ENCODE assay signal across 27 cellular contexts in genomic region chr4:169313732-169314131, GRCh38. TPM values are rescaled to one million over a fixed set of nuclear protein-coding genes. Genes with fewer than 3 reads are reported as not detected.
DNase-seq lines count a peak whose midpoint lies in the region; ATAC-seq, FAIRE-seq and TF ChIP-seq lines count a peak whose summit lies in the region.
"Had no signal": no experiment of that assay in that cellular context is flagged by ENCODE, and none has a peak within 500 bp of the region (broad histone marks: within the 10 kb centered on the region; RNA-seq: fewer than 3 reads in every experiment).

No MANE protein-coding gene starts in this region.

- H3K4me3 ChIP-seq in A549, result no peak overlapping the region
- no peak overlapping the region for H3K4me3 ChIP-seq in HCT116 (replicated peaks in 1 of 2; ENCODE audit: low read depth in 1 of 2, low read length in 2 of 2)
- no peak overlapping the region for H3K4me3 ChIP-seq in epithelial cell of esophagus (ENCODE audit: low read length)
- no peak overlapping the region for H3K4me3 ChIP-seq in sigmoid colon
- no peak overlapping the region for H3K4me3 ChIP-seq in left lung
- H3K4me3 ChIP-seq: BLaER1 treated with 17β-estradiol and CSF1 and Interleukin-3, amounts not matched to agents 10 nM and 100 nM had no signal

- H3K9me2 ChIP-seq in HCT116 (ENCODE audit: insufficient read depth), result no peaks in the 10 kb centered on the region

- BruUV-seq in HCT116 (replicated peaks; lab: Mats Ljungman, UMichigan), result no TSS peak

- no peaks in the 10 kb centered on the region for H3K27me3 ChIP-seq in HCT116 (ENCODE audit: insufficient read depth, low read length)
- no peaks in the 10 kb centered on the region for H3K27me3 ChIP-seq in sigmoid colon
- no peaks in the 10 kb centered on the region for H3K27me3 ChIP-seq in left lung
- H3K27me3 ChIP-seq: BLaER1 treated with 17β-estradiol and CSF1 and Interleukin-3, amounts not matched to agents 10 nM and 100 nM had no signal

- peaks cover 24% of the 10 kb centered on the region for H3K4me1 ChIP-seq in A549
- H3K4me1 ChIP-seq in HCT116 (ENCODE audit: control insufficient read depth in 1 of 2, insufficient read depth in 2 of 2, low read length in 2 of 2), result peaks cover 15 to 40% of the 10 kb centered on the region in 2 experiments
- peaks cover 0 to 20% (median 13%) of the 10 kb centered on the region in 4 donors for H3K4me1 ChIP-seq in sigmoid colon
- peaks cover 8 to 9% of the 10 kb centered on the region in 2 donors for H3K4me1 ChIP-seq in left lung

- no peaks in the 10 kb centered on the region for H3K9me3 ChIP-seq in A549
- H3K9me3 ChIP-seq in HCT116 (ENCODE audit: control insufficient read depth in 1 of 2, insufficient read depth in 1 of 2, low read depth in 1 of 2, low read length in 2 of 2), result no peaks in the 10 kb centered on the region
- no peaks in the 10 kb centered on the region for H3K9me3 ChIP-seq in sigmoid colon
- no peaks in the 10 kb centered on the region for H3K9me3 ChIP-seq in left lung

- H3K36me3 ChIP-seq in HCT116 (ENCODE audit: control insufficient read depth in 1 of 2, insufficient read depth in 2 of 2, low read length in 2 of 2) (no peaks in the 10 kb centered on the region), sigmoid colon (no peaks in the 10 kb centered on the region), left lung (no peaks in the 10 kb centered on the region)
- H3K36me3 ChIP-seq: BLaER1 treated with 17β-estradiol and CSF1 and Interleukin-3, amounts not matched to agents 10 nM and 100 nM had no signal

- TF ChIP-seq RAD21 in A549 (conservative IDR thresholded peaks at IDR 0.05 in 1 of 2, IDR thresholded peaks at IDR 0.05 in 1 of 2) (no peak), HCT116 (IDR thresholded peaks at IDR 0.05; ENCODE audit: low read depth) (no peak)

- H3K27ac ChIP-seq in A549, result peak overlapping the region; percentile 16 to 40; a peak in 2 of 6 replicates
- no peak overlapping the region for H3K27ac ChIP-seq in HCT116 (ENCODE audit: low read depth, low read length)
- no peak overlapping the region for H3K27ac ChIP-seq in sigmoid colon
- H3K27ac ChIP-seq in left lung, result no peak overlapping the region
- H3K27ac ChIP-seq in caudate nucleus (ENCODE audit: low read depth, low read length), result no peak overlapping the region
- H3K27ac ChIP-seq: BLaER1 treated with 17β-estradiol and CSF1 and Interleukin-3, amounts not matched to agents 10 nM and 100 nM; KMS-11; RWPE1 had no signal

- POLR2A ChIA-PET in A549 (lab: Yijun Ruan, JAX), result no interaction called here
- POLR2A ChIA-PET in HCT116 (lab: Charles Lee), result no interaction called here

- H3K79me2 ChIP-seq in HCT116 (ENCODE audit: insufficient read depth, low read length), result no peaks in the 10 kb centered on the region

- peak overlapping the region; percentile 93 for H2AFZ ChIP-seq in HCT116 (ENCODE audit: low read depth, low read length, poor library complexity, severe bottlenecking)

- CTCF ChIA-PET in A549 (lab: Yijun Ruan, JAX), result interaction anchor here (1.2 kb wide), 1 partner anchor 44 kb away, joined by 3 read pairs; no protein-coding TSS in a partner anchor
- CTCF ChIA-PET in HCT116 (lab: Charles Lee), result no interaction called here

- TF ChIP-seq EP300 in A549 (IDR thresholded peaks at IDR 0.05), result no peak
- no peak for TF ChIP-seq EP300 in sigmoid colon (IDR thresholded peaks at IDR 0.05)

- H3K4me2 ChIP-seq in A549 (peak overlapping the region; percentile 70; the same call in 2 of the 3 replicates), HCT116 (ENCODE audit: low read length) (no peak overlapping the region)
- H3K4me2 ChIP-seq: BLaER1 treated with 17β-estradiol and CSF1 and Interleukin-3, amounts not matched to agents 10 nM and 100 nM; KMS-11 had no signal

- H3K9ac ChIP-seq in HCT116 (ENCODE audit: low read length), result no peak overlapping the region
- H3K9ac ChIP-seq: BLaER1 treated with 17β-estradiol and CSF1 and Interleukin-3, amounts not matched to agents 10 nM and 100 nM; KMS-11 had no signal

- RAD21 ChIA-PET in HCT116 (lab: Charles Lee; ENCODE audit: low non-redundant PET in 1 of 2, low total read pairs in 2 of 2, uncharacterized antibody in 2 of 2, unreplicated experiment in 2 of 2), result no interaction called here

- intact Hi-C loops in HCT116 (cut with micrococcal nuclease) (loop anchor here (5.0 kb wide), 2 partner anchors 286 to 301 kb away; partner anchors contain the start of gene CBR4), left colon (cut with DNase I, micrococcal nuclease) (no loop called here), sigmoid colon (cut with DNase I) (no loop called here), left lung (cut with DNase I) (no loop called here)

- no peaks in the 10 kb centered on the region for H4K20me1 ChIP-seq in HCT116 (ENCODE audit: insufficient read depth)
- H4K20me1 ChIP-seq: BLaER1 treated with 17β-estradiol and CSF1 and Interleukin-3, amounts not matched to agents 10 nM and 100 nM had no signal

- 96% methylated on average over 2 of the region's 2 CpGs for whole genome bisulfite sequencing in A549 (ENCODE audit: missing lambda C conversion rate)
- 84 to 93% methylated on average over 2 of the region's 2 CpGs for WGBS in sigmoid colon, 2 donors

- no peak for FAIRE-seq in A549 (lab: Jason Lieb, UNC)
- FAIRE-seq: A204.1, D721Med, GM12892 had no signal

- no peak for DNase-seq in A549 (ENCODE audit: low read depth in 1 of 2, low spot score in 1 of 2)
- no peak for DNase-seq in HCT116 (ENCODE audit: low read depth, low spot score)
- DNase-seq in epithelial cell of esophagus (ENCODE audit: low read depth), result peak; percentile 80
- DNase-seq in left colon, result no peak
- no peak for DNase-seq in sigmoid colon
- DNase-seq in GF-D8 (lab: John Stamatoyannopoulos, UW), result no peak
- DNase-seq in left lung, result no peak
- DNase-seq in caudate nucleus (lab: John Stamatoyannopoulos, UW), result no peak
- DNase-seq: AML-193; CD4-positive, alpha-beta T cell; DMS79 treated with DMSO at 0.1 percent for 48 hours; H7; MM.1S; NCI-H1694; NCI-H2029 treated with DMSO at 0.1 percent for 48 hours; NCI-H446 treated with DMSO at 0.1 percent for 48 hours; NCI-H526; NCI-H82; SHP77 treated with DMSO at 0.1 percent for 48 hours had no signal

- no peak for ATAC-seq in A549
- no peak for ATAC-seq in HCT116
- ATAC-seq in left colon, result peak; percentile 49
- no peak for ATAC-seq in left lung
- ATAC-seq: Panc1 had no signal

- no peak for TF ChIP-seq POLR2A in A549 (IDR thresholded peaks at IDR 0.05; ENCODE audit: low read length)
- no peak for TF ChIP-seq POLR2A in HCT116 (IDR thresholded peaks at IDR 0.05; ENCODE audit: borderline replicate concordance, extremely low read depth, insufficient read depth, insufficient read length)
- TF ChIP-seq POLR2A in sigmoid colon (IDR thresholded peaks at IDR 0.05), result no peak

- TF ChIP-seq CTCF in A549 (IDR thresholded peaks at IDR 0.05) (no peak), HCT116 (IDR thresholded peaks at IDR 0.05 in 2 of 3, conservative IDR thresholded peaks at IDR 0.05 in 1 of 3; ENCODE audit: borderline replicate concordance in 1 of 3, insufficient read depth in 1 of 3, low read depth in 2 of 3, low read length in 2 of 3) (no peak), epithelial cell of esophagus (IDR thresholded peaks at IDR 0.05; ENCODE audit: insufficient read depth, low read depth, low read length, missing control alignments) (no peak), sigmoid colon (IDR thresholded peaks at IDR 0.05) (no peak), left lung (IDR thresholded peaks at IDR 0.05) (no peak)

TF ChIP-seq in A549, 52 proteins besides CTCF, POLR2A, EP300 and RAD21:
- TF ChIP-seq RCOR1 (IDR thresholded peaks at IDR 0.05; ENCODE audit: low read depth, low read length) (no peak), MAFK (IDR thresholded peaks at IDR 0.05; ENCODE audit: partially characterized antibody) (peak; percentile 59)

TF ChIP-seq in HCT116, 20 proteins besides CTCF, POLR2A, EP300 and RAD21 (continues in another document):
- TF ChIP-seq JUND (IDR thresholded peaks at IDR 0.05), result no peak
- no peak for TF ChIP-seq REST (IDR thresholded peaks at IDR 0.05; ENCODE audit: low read depth)
- TF ChIP-seq TCF7L2 (IDR thresholded peaks at IDR 0.05; ENCODE audit: borderline replicate concordance, extremely low read depth, insufficient read depth, insufficient read length), result no peak
- no peak for TF ChIP-seq ELF1 (IDR thresholded peaks at IDR 0.05; ENCODE audit: borderline replicate concordance, low read depth)
- no peak for TF ChIP-seq EGR1 (IDR thresholded peaks at IDR 0.05; ENCODE audit: low read depth)
- no peak for TF ChIP-seq POLR2AphosphoS5 (IDR thresholded peaks at IDR 0.05; ENCODE audit: low read depth, low read length)

RNA-seq across cellular contexts. Expression of gene SH3RF1, which starts 43.0 kb away (rescaled TPM):
- polyA plus RNA-seq in A549 (2011; rRNA removed) (13.8 and 15.1 TPM in 2 replicates), A549 (2017; fragmentation: RNase III; extraction: RNeasy Plus Mini Kit Qiagen cat#74134 plus additional on column Dnase treatment) (7.4 to 8.2 TPM (median 8.0 TPM) in 3 replicates), sigmoid colon (10 to 100 TPM; 14.4 to 20.8 (median 16.4) TPM)
- polyA plus RNA-seq in A549 (2012; cell fraction: cytosol; rRNA removed), result 6.7 and 9.2 TPM in 2 replicates
- 15.2 and 21.1 TPM in 2 replicates for polyA plus RNA-seq in A549 (2012; cell fraction: nucleus; rRNA removed)
- polyA minus RNA-seq in A549 (2011; rRNA and poly(A)+ RNA removed), result 48.6 and 62.1 TPM in 2 replicates
- total RNA-seq in HCT116 (2021; ENCODE audit: unreplicated experiment) (59.5 TPM), left colon (10 to 100 TPM; 66.1 to 76.6 TPM), sigmoid colon (10 to 100 TPM in 2 of 4 donors, 1 to 10 TPM in 2; 8.2 to 12.5 (median 9.8) TPM), left lung (10 to 100 TPM; 24.0 to 39.4 TPM)
- 23.7 and 24.4 TPM in 2 replicates for polyA plus RNA-seq in HCT116 (2012)
- total RNA-seq: OCI-LY7 had no signal

Comparison
In these comparisons a context has a peak if more than half of its experiments do, and no peak if none do; other contexts are left out.
1. H3K27ac ChIP-seq: peak in A549 (2 of 2); none in HCT116 (single experiment), sigmoid colon (0 of 4), left lung (0 of 2) and caudate nucleus (single experiment).